23 cellular contexts compared by ENCODE assay signal in the genomic region with DNA sequence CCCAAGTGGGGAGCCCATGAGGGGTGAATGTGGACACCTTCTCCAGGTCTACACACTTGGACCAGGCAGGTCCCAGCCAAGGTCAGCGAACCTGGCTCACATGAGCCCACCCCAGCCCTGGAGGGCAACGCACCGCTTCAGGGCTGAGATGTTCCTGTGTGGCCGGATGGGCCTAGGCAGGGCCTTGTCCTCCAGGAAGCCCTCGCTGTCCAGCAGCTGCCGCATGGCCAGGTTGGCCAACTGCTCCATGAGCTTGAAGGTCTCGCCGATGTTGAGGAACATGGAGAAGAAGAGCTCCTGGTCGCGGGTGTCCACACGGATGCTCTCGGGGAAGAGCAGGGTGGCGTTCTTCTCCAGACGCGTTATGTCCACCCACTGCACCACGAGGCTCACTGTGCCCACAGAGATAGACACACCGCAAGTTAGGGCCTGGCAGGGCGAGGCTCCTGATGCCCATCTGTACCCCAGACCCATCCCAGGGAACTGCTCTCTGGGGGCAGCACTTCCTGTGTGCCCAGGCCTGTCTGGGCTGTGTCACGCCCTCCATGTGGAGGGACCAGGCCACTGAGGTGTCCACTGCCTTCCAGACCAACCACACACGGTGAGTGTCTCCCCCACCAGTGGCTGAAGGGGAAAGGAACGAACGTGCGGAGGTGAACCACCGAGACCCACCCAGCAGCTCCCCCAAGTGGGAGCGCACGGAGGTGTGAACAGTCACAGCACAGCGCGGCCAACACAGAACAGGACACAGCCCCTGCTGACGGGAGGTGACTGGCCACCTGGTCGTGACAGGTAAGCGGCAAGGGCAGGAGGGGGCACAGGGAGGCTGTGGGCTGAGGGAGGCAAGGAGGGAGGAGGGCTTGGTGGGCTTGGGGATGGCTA.
"Had no signal": no experiment of that assay in that cellular context is flagged by ENCODE, and none has a peak within 500 bp of the region (broad histone marks: within the 10 kb centered on the region; RNA-seq: fewer than 3 reads in every experiment).

No MANE protein-coding gene starts in this region.

- H3K9me3 ChIP-seq: esophagus squamous epithelium, heart right ventricle, left lung, mucosa of descending colon, pancreas, right atrium auricular region, transverse colon had no signal

- H3K27me3 ChIP-seq: esophagus squamous epithelium, heart right ventricle, left lung, pancreas, right atrium auricular region, transverse colon had no signal

- FAIRE-seq: pancreas had no signal

- H3K4me1 ChIP-seq: esophagus squamous epithelium, heart right ventricle, left lung, pancreas, right atrium auricular region, transverse colon had no signal

- DNase-seq: activated CD4-positive, alpha-beta T cell treated with anti-CD3 and anti-CD28 coated beads, Interleukin-2, amount 50 U/mL, for 1 hour; activated CD8-positive, alpha-beta T cell treated with anti-CD3 and anti-CD28 coated beads for 36 hours; activated naive CD4-positive, alpha-beta T cell; activated T-cell treated with anti-CD3 and anti-CD28 coated beads, Interleukin-2, amount 50 U/mL, for 48 hours; esophagus squamous epithelium; foreskin melanocyte; heart right ventricle; mesendoderm; nephron progenitor cell; stimulated activated CD4-positive, alpha-beta T cell treated with anti-CD3 and anti-CD28 coated beads, Interleukin-15, amount 100 ng/mL, for 24 hours; stimulated activated CD4-positive, alpha-beta T cell treated with anti-CD3 and anti-CD28 coated beads, Interleukin-2, amount 100 ng/mL, for 24 hours; stimulated activated naive CD4-positive, alpha-beta T cell; SW 1271; T-helper 17 cell; T1000; transverse colon had no signal

- ATAC-seq: activated CD8-positive, alpha-beta T cell treated with anti-CD3 and anti-CD28 coated beads for 36 hours; activated naive CD4-positive, alpha-beta T cell treated with anti-CD3 and anti-CD28 coated beads, Interleukin-2, amount 50 U/mL, for 72 hours; heart right ventricle; left lung; pancreas; T-helper 17 cell had no signal

- H3K27ac ChIP-seq: epithelial cell of prostate, esophagus squamous epithelium, heart right ventricle, left lung, pancreas, right atrium auricular region, transverse colon had no signal

- H3K4me3 ChIP-seq: esophagus squamous epithelium, heart right ventricle, left lung, lung, mucosa of descending colon, pancreas, right atrium auricular region, transverse colon had no signal
